Comparison of ENCODE assay signal across 19 cellular contexts in genomic region chr10:34437897-34438296, GRCh38.
DNase-seq lines count a peak whose midpoint lies in the region; FAIRE-seq and TF ChIP-seq lines count a peak whose summit lies in the region.
"Had no signal": no experiment of that assay in that cellular context is flagged by ENCODE, and none has a peak within 500 bp of the region (broad histone marks: within the 10 kb centered on the region; RNA-seq: fewer than 3 reads in every experiment).

No MANE protein-coding gene starts in this region.

- WGBS in mesendoderm (ENCODE audit: extremely low coverage, insufficient coverage, low lambda C conversion rate), result no CpG with 5 or more reads among the region's 5 CpGs

- H3K56ac ChIP-seq in mesendoderm (ENCODE audit: low read length), result no peak overlapping the region

- no peak for TF ChIP-seq POLR2A in GM12892 (IDR thresholded peaks at IDR 0.05; ENCODE audit: low read depth, low read length)

- no peaks in the 10 kb centered on the region for H3K4me1 ChIP-seq in mesendoderm (ENCODE audit: control insufficient read depth, low read depth, low read length)
- H3K4me1 ChIP-seq: Peyer's patch had no signal

- FAIRE-seq in GM12892 (lab: Jason Lieb, UNC), result no peak
- FAIRE-seq: HepG2 had no signal

- H4K8ac ChIP-seq in mesendoderm (ENCODE audit: low read depth, low read length), result no peak overlapping the region

- no peak overlapping the region for H3K4ac ChIP-seq in mesendoderm (ENCODE audit: low read depth, low read length)

- no peak overlapping the region for H3K4me3 ChIP-seq in H7 (ENCODE audit: insufficient read depth, low read depth, low read length)
- no peak overlapping the region for H3K4me3 ChIP-seq in WERI-Rb-1 (ENCODE audit: low read depth, low read length)
- no peak overlapping the region for H3K4me3 ChIP-seq in mesendoderm (ENCODE audit: low read length)
- H3K4me3 ChIP-seq: Peyer's patch had no signal

- no peaks in the 10 kb centered on the region for H3K27me3 ChIP-seq in H7 (ENCODE audit: control insufficient read depth, insufficient read depth, low read length)
- H3K27me3 ChIP-seq in WERI-Rb-1 (ENCODE audit: insufficient read depth, low read depth, severe bottlenecking), result no peaks in the 10 kb centered on the region
- H3K27me3 ChIP-seq in mesendoderm (ENCODE audit: insufficient read depth, low read length, poor library complexity), result no peaks in the 10 kb centered on the region
- H3K27me3 ChIP-seq: Peyer's patch had no signal

- no peak overlapping the region for H2BK120ac ChIP-seq in mesendoderm (ENCODE audit: low read depth, low read length)

- H3K27ac ChIP-seq in WERI-Rb-1 (no peak overlapping the region), mesendoderm (ENCODE audit: low read depth, low read length) (no peak overlapping the region)
- H3K27ac ChIP-seq: KMS-11, Peyer's patch had no signal

- no peak overlapping the region for H4K5ac ChIP-seq in mesendoderm (ENCODE audit: low read length)

- no peaks in the 10 kb centered on the region for H3K79me1 ChIP-seq in mesendoderm (ENCODE audit: low read length)

- no peak overlapping the region for H3K18ac ChIP-seq in mesendoderm (ENCODE audit: low read length)

- H2BK5ac ChIP-seq in mesendoderm (ENCODE audit: low read length), result no peak overlapping the region

- no peak overlapping the region for H2AK5ac ChIP-seq in mesendoderm (ENCODE audit: low read length)

- no peak overlapping the region for H3K4me2 ChIP-seq in mesendoderm (ENCODE audit: low read length)
- H3K4me2 ChIP-seq: KMS-11, SK-N-SH had no signal

- no peaks in the 10 kb centered on the region for H3K36me3 ChIP-seq in H7 (replicated peaks; ENCODE audit: control insufficient read depth, insufficient read depth, low read length)
- no peaks in the 10 kb centered on the region for H3K36me3 ChIP-seq in WERI-Rb-1
- H3K36me3 ChIP-seq in mesendoderm (ENCODE audit: control insufficient read depth, insufficient read depth, low read length), result no peaks in the 10 kb centered on the region
- H3K36me3 ChIP-seq: Peyer's patch had no signal

- no peak for TF ChIP-seq CTCF in WERI-Rb-1 (IDR thresholded peaks at IDR 0.05; ENCODE audit: low read depth, low read length)

- H3K79me2 ChIP-seq in mesendoderm (ENCODE audit: control insufficient read depth, insufficient read depth, low read length), result no peaks in the 10 kb centered on the region

- no peak overlapping the region for H2BK15ac ChIP-seq in mesendoderm (replicated peaks; ENCODE audit: low read depth)

- no peak overlapping the region for H3K23ac ChIP-seq in mesendoderm (ENCODE audit: low read length)

- DNase-seq in NCI-H82 (lab: John Stamatoyannopoulos, UW), result peak; percentile 38
- no peak for DNase-seq in NCI-H82 treated with DMSO at 0.1 percent for 48 hours (lab: John Stamatoyannopoulos, UW; ENCODE audit: unreplicated experiment)
- peak; percentile 13 for DNase-seq in H7
- DNase-seq in WERI-Rb-1, result peak; percentile 9
- peak; percentile 23 for DNase-seq in mesendoderm
- DNase-seq in SIG-M5 (lab: John Stamatoyannopoulos, UW), result no peak
- no peak for DNase-seq in activated naive CD4-positive, alpha-beta T cell treated with anti-CD3 and anti-CD28 coated beads, Interleukin-2, amount 50 U/mL, for 16 hours
- no peak for DNase-seq in GM12892 (ENCODE audit: insufficient read length)
- DNase-seq: 8988T; HFFc6; NCI-H1436; NCI-H1930; NCI-H226; NCI-H524; NK-92 treated with Interleukin-12 subunit alpha and Interleukin-12 subunit beta, amount 100 ng/mL, for 24 hours; Peyer's patch; SK-N-SH had no signal

- no peak overlapping the region for H3K9ac ChIP-seq in mesendoderm (ENCODE audit: low read length)
- H3K9ac ChIP-seq: KMS-11, SK-N-SH had no signal

- no peaks in the 10 kb centered on the region for H3K9me3 ChIP-seq in WERI-Rb-1 (ENCODE audit: severe bottlenecking)
- H3K9me3 ChIP-seq: Peyer's patch, SK-N-SH had no signal

Comparison
In these comparisons a context has a peak if more than half of its experiments do, and no peak if none do; other contexts are left out.
1. DNase-seq: peak in NCI-H82 (single experiment), H7 (single experiment), WERI-Rb-1 (single experiment) and mesendoderm (single experiment); none in NCI-H82 treated with DMSO at 0.1 percent for 48 hours (single experiment), SIG-M5 (single experiment), activated naive CD4-positive, alpha-beta T cell treated with anti-CD3 and anti-CD28 coated beads, Interleukin-2, amount 50 U/mL, for 16 hours (single experiment) and GM12892 (single experiment).